ENCODE assay signal across 8 cellular contexts in genomic region chr1:110339040-110339426, GRCh38. TPM values are rescaled to one million over a fixed set of nuclear protein-coding genes. Genes with fewer than 3 reads are reported as not detected.
A peak's percentile ranks its signal among the peaks of the same experiment; 100 is the strongest.
DNase-seq lines count a peak whose midpoint lies in the region; ATAC-seq and TF ChIP-seq lines count a peak whose summit lies in the region.

A gene with protein sequence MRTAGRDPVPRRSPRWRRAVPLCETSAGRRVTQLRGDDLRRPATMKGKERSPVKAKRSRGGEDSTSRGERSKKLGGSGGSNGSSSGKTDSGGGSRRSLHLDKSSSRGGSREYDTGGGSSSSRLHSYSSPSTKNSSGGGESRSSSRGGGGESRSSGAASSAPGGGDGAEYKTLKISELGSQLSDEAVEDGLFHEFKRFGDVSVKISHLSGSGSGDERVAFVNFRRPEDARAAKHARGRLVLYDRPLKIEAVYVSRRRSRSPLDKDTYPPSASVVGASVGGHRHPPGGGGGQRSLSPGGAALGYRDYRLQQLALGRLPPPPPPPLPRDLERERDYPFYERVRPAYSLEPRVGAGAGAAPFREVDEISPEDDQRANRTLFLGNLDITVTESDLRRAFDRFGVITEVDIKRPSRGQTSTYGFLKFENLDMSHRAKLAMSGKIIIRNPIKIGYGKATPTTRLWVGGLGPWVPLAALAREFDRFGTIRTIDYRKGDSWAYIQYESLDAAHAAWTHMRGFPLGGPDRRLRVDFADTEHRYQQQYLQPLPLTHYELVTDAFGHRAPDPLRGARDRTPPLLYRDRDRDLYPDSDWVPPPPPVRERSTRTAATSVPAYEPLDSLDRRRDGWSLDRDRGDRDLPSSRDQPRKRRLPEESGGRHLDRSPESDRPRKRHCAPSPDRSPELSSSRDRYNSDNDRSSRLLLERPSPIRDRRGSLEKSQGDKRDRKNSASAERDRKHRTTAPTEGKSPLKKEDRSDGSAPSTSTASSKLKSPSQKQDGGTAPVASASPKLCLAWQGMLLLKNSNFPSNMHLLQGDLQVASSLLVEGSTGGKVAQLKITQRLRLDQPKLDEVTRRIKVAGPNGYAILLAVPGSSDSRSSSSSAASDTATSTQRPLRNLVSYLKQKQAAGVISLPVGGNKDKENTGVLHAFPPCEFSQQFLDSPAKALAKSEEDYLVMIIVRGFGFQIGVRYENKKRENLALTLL (plus strand): TSS chr1:110339377. CDS start chr1:110339406, 29 bp downstream.

- DNase-seq in BE2C (peak; percentile 97), NCI-H526 (lab: John Stamatoyannopoulos, UW) (peak; percentile 100), dedifferentiated amniotic fluid mesenchymal stem cell (ENCODE audit: extremely low spot score) (peak; percentile 100), left kidney (ENCODE audit: low read depth, low spot score) (peak; percentile 100)
- DNase-seq in activated CD4-positive, alpha-beta T cell treated with anti-CD3 and anti-CD28 coated beads, Interleukin-2, amount 10 ng/mL, durations not matched to agents 24 days and 14 days, result peak; percentile 99
- DNase-seq in stimulated activated CD4-positive, alpha-beta T cell treated with anti-CD3 and anti-CD28 coated beads, Interleukin-1b, Interleukin-23, amount 100 ng/mL, for 48 hours, result peak; percentile 98

- no peaks in the 10 kb centered on the region for H3K9me3 ChIP-seq in BE2C

- no peak within 1 kb of the TSS for H3K4me3 Mint-ChIP-seq in activated CD4-positive, alpha-beta T cell treated with anti-CD3 and anti-CD28 coated beads, Interleukin-2, amount 10 ng/mL, durations not matched to agents 24 days and 14 days

- peaks cover 61% of the 10 kb centered on the region for H3K4me1 Mint-ChIP-seq in activated CD4-positive, alpha-beta T cell treated with anti-CD3 and anti-CD28 coated beads, Interleukin-2, amount 10 ng/mL, durations not matched to agents 24 days and 14 days

- intact Hi-C loops in activated CD4-positive, alpha-beta T cell treated with anti-CD3 and anti-CD28 coated beads, Interleukin-2, amount 10 ng/mL, durations not matched to agents 24 days and 14 days (cut with micrococcal nuclease), result loop anchor here (2.0 to 10.0 kb wide), 6 partner anchors 32 to 912 kb away; partner anchors contain the start of genes KCNA3 and PSMA5

- no peaks in the 10 kb centered on the region for H3K27me3 ChIP-seq in BE2C

- peaks cover 12% of the 10 kb centered on the region; the same call in 1 of the 2 replicates for H3K4me1 ChIP-seq in BE2C

- H3K27ac Mint-ChIP-seq in activated CD4-positive, alpha-beta T cell treated with anti-CD3 and anti-CD28 coated beads, Interleukin-2, amount 10 ng/mL, durations not matched to agents 24 days and 14 days, result no peak within 1 kb of the TSS

- peaks cover 31% of the 10 kb centered on the region for H3K36me3 ChIP-seq in BE2C

- no peaks in the 10 kb centered on the region for H3K27me3 Mint-ChIP-seq in activated CD4-positive, alpha-beta T cell treated with anti-CD3 and anti-CD28 coated beads, Interleukin-2, amount 10 ng/mL, durations not matched to agents 24 days and 14 days

- TF ChIP-seq CTCF in BE2C (IDR thresholded peaks at IDR 0.05; ENCODE audit: low read depth, low read length), result no peak

- no peaks in the 10 kb centered on the region for H3K9me3 Mint-ChIP-seq in activated CD4-positive, alpha-beta T cell treated with anti-CD3 and anti-CD28 coated beads, Interleukin-2, amount 10 ng/mL, durations not matched to agents 24 days and 14 days

- peaks cover 44% of the 10 kb centered on the region for H3K36me3 Mint-ChIP-seq in activated CD4-positive, alpha-beta T cell treated with anti-CD3 and anti-CD28 coated beads, Interleukin-2, amount 10 ng/mL, durations not matched to agents 24 days and 14 days (ENCODE audit: low read depth)

- H3K4me3 ChIP-seq in BE2C (ENCODE audit: low read depth, low read length), result peak within 1 kb of the TSS; percentile 90

- peak; percentile 63 for ATAC-seq in GM19372 (IDR thresholded peaks at IDR 0.05; ENCODE audit: low read depth, unreplicated experiment)
- ATAC-seq in HG03520 (IDR thresholded peaks at IDR 0.05; ENCODE audit: unreplicated experiment), result peak; percentile 65

RNA-seq across cellular contexts. Expression of the gene that starts here (rescaled TPM):
- 10.3 TPM for polyA plus RNA-seq in BE2C (2012; ENCODE audit: insufficient read depth, insufficient read length, low read depth)
- total RNA-seq in activated CD4-positive, alpha-beta T cell treated with anti-CD3 and anti-CD28 coated beads, Interleukin-2, amount 10 ng/mL, durations not matched to agents 24 days and 14 days, result 55.6 and 57.1 TPM in 2 replicates

Comparison
In these comparisons a context has a peak if more than half of its experiments do, and no peak if none do; other contexts are left out.
1. Peak in every context shown above with its lines: DNase-seq, ATAC-seq and H3K4me3 ChIP-seq.